ENCODE assay signal across 24 cellular contexts in the genomic region with DNA sequence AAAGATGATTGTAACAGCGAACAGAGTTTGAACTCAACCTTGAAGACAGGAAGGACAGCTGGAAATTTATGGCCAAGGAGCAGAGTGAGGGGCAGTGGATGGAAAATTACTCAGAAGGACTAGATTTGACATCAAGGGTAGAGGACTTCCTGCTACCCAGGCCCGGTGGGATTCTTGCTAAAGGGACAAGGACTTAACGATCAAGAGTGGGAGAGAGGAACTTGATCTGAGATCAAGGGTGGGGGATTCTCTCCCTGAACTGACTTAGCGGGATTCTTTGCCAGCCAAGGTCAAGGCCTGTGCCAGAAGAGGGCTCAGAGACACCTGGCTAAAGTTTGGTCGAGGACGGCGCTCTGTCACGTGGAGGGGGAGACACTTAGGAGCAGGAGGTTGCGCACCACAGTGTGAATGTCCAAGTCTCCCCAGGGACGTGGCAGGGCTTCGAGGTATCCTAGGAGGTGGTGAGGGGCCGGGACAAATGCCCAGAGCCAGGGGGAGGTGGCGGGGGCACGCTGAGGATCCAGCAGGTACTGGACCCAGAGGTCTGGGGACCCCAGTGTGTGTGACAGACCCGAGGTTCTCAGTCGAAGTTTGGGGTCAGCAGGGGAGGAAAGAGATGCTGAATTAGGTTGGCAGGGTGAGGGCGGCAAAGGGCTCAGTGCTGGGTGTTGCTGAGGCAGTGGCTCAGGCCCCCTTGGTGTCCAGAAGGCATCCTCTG. TPM values are rescaled to one million over a fixed set of nuclear protein-coding genes. Genes with fewer than 3 reads are reported as not detected.
DNase-seq lines count a peak whose midpoint lies in the region; ATAC-seq and TF ChIP-seq lines count a peak whose summit lies in the region.
"Had no signal": no experiment of that assay in that cellular context is flagged by ENCODE, and none has a peak within 500 bp of the region (broad histone marks: within the 10 kb centered on the region; RNA-seq: fewer than 3 reads in every experiment).

No MANE protein-coding gene starts in this region.

- H3K79me2 ChIP-seq in PC-9 (ENCODE audit: low read depth) = no peaks in the 10 kb centered on the region

- H3K9me3 Mint-ChIP-seq in activated naive CD4-positive, alpha-beta T cell treated with anti-CD3 and anti-CD28 coated beads for 36 hours = no peaks in the 10 kb centered on the region
- H3K9me3 Mint-ChIP-seq: H9; stimulated activated naive B cell treated with anti-CD40 and anti-IgM and Interleukin-4, amounts not matched to agents 10 μg/mL and 1 μg/mL and 100 μg/mL, for 72 hours had no signal

- POLR2A ChIA-PET in PC-9 (lab: Charles Lee; ENCODE audit: unreplicated experiment) = no interaction called here

- intact Hi-C loops in PC-9 (cut with micrococcal nuclease; ENCODE audit: unreplicated experiment) = no loop called here
- intact Hi-C loops in lower lobe of right lung (cut with DNase I) = no loop called here
- intact Hi-C loops in sigmoid colon (cut with DNase I) = loop anchor here (5.0 kb wide), 1 partner anchor 212 kb away; no protein-coding TSS in a partner anchor
- intact Hi-C loops in activated naive CD4-positive, alpha-beta T cell treated with anti-CD3 and anti-CD28 coated beads for 36 hours (cut with micrococcal nuclease) = no loop called here

- no peak for DNase-seq in PC-9
- peak; percentile 67 for DNase-seq in coronary artery (ENCODE audit: low spot score)
- DNase-seq in lower lobe of right lung = peak; percentile 29
- DNase-seq in sigmoid colon = peak; percentile 72
- no peak for DNase-seq in DMS153 (lab: John Stamatoyannopoulos, UW)
- no peak for DNase-seq in NCI-H2029 treated with DMSO at 0.1 percent for 48 hours (lab: John Stamatoyannopoulos, UW)
- no peak for DNase-seq in Ammon's horn (ENCODE audit: low spot score)
- no peak for DNase-seq in activated naive CD4-positive, alpha-beta T cell treated with anti-CD3 and anti-CD28 coated beads for 36 hours
- DNase-seq: activated CD4-positive, alpha-beta T cell treated with anti-CD3 and anti-CD28 coated beads, Interleukin-2, amount 50 U/mL, for 48 hours; activated naive CD4-positive, alpha-beta T cell treated with anti-CD3 and anti-CD28 coated beads, Interleukin-2, amount 50 U/mL, for 16 hours; cerebellar nuclear complex; DND-41; effector CD4-positive, alpha-beta T cell; esophagus squamous epithelium; H9; NCI-H1930; NCI-H446 treated with DMSO at 0.1 percent for 48 hours; SK-N-SH; stimulated activated CD4-positive, alpha-beta T cell treated with anti-CD3 and anti-CD28 coated beads, Interleukin-1b, Interleukin-23, amount 100 ng/mL, for 48 hours; stimulated activated naive B cell treated with anti-CD40 and anti-IgM and Interleukin-4, amounts not matched to agents 10 μg/mL and 1 μg/mL and 100 μg/mL, for 72 hours had no signal

- H3F3A ChIP-seq in PC-9 (ENCODE audit: insufficient read depth, low read depth) = peaks cover 36% of the 10 kb centered on the region; the same call in 1 of the 2 replicates

- no peak for TF ChIP-seq EP300 in sigmoid colon (IDR thresholded peaks at IDR 0.05)

- no peaks in the 10 kb centered on the region for H3K9me3 ChIP-seq in PC-9 (ENCODE audit: insufficient read depth, low read depth)
- H3K9me3 ChIP-seq in lower lobe of right lung = no peaks in the 10 kb centered on the region
- H3K9me3 ChIP-seq in sigmoid colon = no peaks in the 10 kb centered on the region
- H3K9me3 ChIP-seq: esophagus squamous epithelium, SK-N-SH, thyroid gland had no signal

- H3K36me3 ChIP-seq in PC-9 (ENCODE audit: low read depth) = no peaks in the 10 kb centered on the region
- H3K36me3 ChIP-seq in lower lobe of right lung = no peaks in the 10 kb centered on the region
- no peaks in the 10 kb centered on the region for H3K36me3 ChIP-seq in sigmoid colon
- H3K36me3 ChIP-seq: esophagus squamous epithelium, thyroid gland had no signal

- TF ChIP-seq CTCF in PC-9 (conservative IDR thresholded peaks at IDR 0.05) = no peak
- TF ChIP-seq CTCF in coronary artery (IDR thresholded peaks at IDR 0.05) = no peak
- TF ChIP-seq CTCF in lower lobe of right lung (IDR thresholded peaks at IDR 0.05) = no peak
- no peak for TF ChIP-seq CTCF in sigmoid colon (IDR thresholded peaks at IDR 0.05)

- H3K27me3 ChIP-seq in PC-9 (ENCODE audit: insufficient read depth, low read depth) (no peaks in the 10 kb centered on the region), lower lobe of right lung (ENCODE audit: low read depth) (peaks cover 4% of the 10 kb centered on the region), sigmoid colon (no peaks in the 10 kb centered on the region)
- H3K27me3 ChIP-seq: thyroid gland had no signal

- H3K4me1 ChIP-seq in PC-9 (replicated peaks; ENCODE audit: insufficient read depth) = peaks cover 48% of the 10 kb centered on the region
- peaks cover 22% of the 10 kb centered on the region for H3K4me1 ChIP-seq in lower lobe of right lung
- H3K4me1 ChIP-seq in sigmoid colon = peaks cover 0 to 76% (median 67%) of the 10 kb centered on the region in 4 donors

- H3K4me3 ChIP-seq in PC-9 (no peak overlapping the region), coronary artery (no peak overlapping the region), lower lobe of right lung (no peak overlapping the region), sigmoid colon (no peak overlapping the region)
- H3K4me3 ChIP-seq: esophagus squamous epithelium, thyroid gland had no signal

- 52 to 77% methylated on average over 17 of the region's 17 CpGs for WGBS in sigmoid colon, 2 donors

- no peak overlapping the region for H3K4me3 Mint-ChIP-seq in activated naive CD4-positive, alpha-beta T cell treated with anti-CD3 and anti-CD28 coated beads for 36 hours
- H3K4me3 Mint-ChIP-seq: H9; stimulated activated naive B cell treated with anti-CD40 and anti-IgM and Interleukin-4, amounts not matched to agents 10 μg/mL and 1 μg/mL and 100 μg/mL, for 72 hours had no signal

- 0 out of 2 replicates have a peak overlapping the region, but pooled peaks have one; percentile 74 for H3K4me2 ChIP-seq in PC-9
- H3K4me2 ChIP-seq: SK-N-SH had no signal

- no peaks in the 10 kb centered on the region for H4K20me1 ChIP-seq in PC-9 (ENCODE audit: insufficient read depth)

- peaks cover 8% of the 10 kb centered on the region for H3K27me3 Mint-ChIP-seq in activated naive CD4-positive, alpha-beta T cell treated with anti-CD3 and anti-CD28 coated beads for 36 hours (ENCODE audit: low read depth)

- H3K27ac Mint-ChIP-seq in activated naive CD4-positive, alpha-beta T cell treated with anti-CD3 and anti-CD28 coated beads for 36 hours = no peak overlapping the region
- H3K27ac Mint-ChIP-seq: H9; stimulated activated naive B cell treated with anti-CD40 and anti-IgM and Interleukin-4, amounts not matched to agents 10 μg/mL and 1 μg/mL and 100 μg/mL, for 72 hours had no signal

- no peaks in the 10 kb centered on the region for H3K9me2 ChIP-seq in PC-9 (ENCODE audit: insufficient read depth)
- H3K9me2 ChIP-seq: SK-N-SH had no signal

- no peak for ATAC-seq in lower lobe of right lung
- ATAC-seq: Panc1; stimulated activated naive B cell treated with anti-CD40 and anti-IgM and Interleukin-4, amounts not matched to agents 10 μg/mL and 1 μg/mL and 100 μg/mL, for 72 hours had no signal

- no peak for TF ChIP-seq POLR2A in sigmoid colon (IDR thresholded peaks at IDR 0.05)

- no peaks in the 10 kb centered on the region for H3K36me3 Mint-ChIP-seq in activated naive CD4-positive, alpha-beta T cell treated with anti-CD3 and anti-CD28 coated beads for 36 hours (ENCODE audit: low read depth)
- H3K36me3 Mint-ChIP-seq: stimulated activated naive B cell treated with anti-CD40 and anti-IgM and Interleukin-4, amounts not matched to agents 10 μg/mL and 1 μg/mL and 100 μg/mL, for 72 hours had no signal

- H3K27ac ChIP-seq in PC-9 (no peak overlapping the region), coronary artery (peak overlapping the region in 1 of 2 donors; percentile 93), lower lobe of right lung (no peak overlapping the region), sigmoid colon (peak overlapping the region; percentile 82 to 87 (median 86))

- H3K4me1 Mint-ChIP-seq in activated naive CD4-positive, alpha-beta T cell treated with anti-CD3 and anti-CD28 coated beads for 36 hours (ENCODE audit: low read depth) = no peaks in the 10 kb centered on the region
- H3K4me1 Mint-ChIP-seq: stimulated activated naive B cell treated with anti-CD40 and anti-IgM and Interleukin-4, amounts not matched to agents 10 μg/mL and 1 μg/mL and 100 μg/mL, for 72 hours had no signal

- H2AFZ ChIP-seq in PC-9 = no peak overlapping the region

- BruUV-seq in PC-9 (replicated peaks; lab: Mats Ljungman, UMichigan) = no TSS peak

- CTCF ChIA-PET in PC-9 (lab: Charles Lee) = no interaction called here
- CTCF ChIA-PET in activated naive CD4-positive, alpha-beta T cell treated with anti-CD3 and anti-CD28 coated beads for 36 hours (lab: Charles Lee) = no interaction called here

RNA-seq across cellular contexts. Expression of a gene that starts 46.1 kb away (rescaled TPM):
- total RNA-seq in PC-9 (2021) (0.94 and 1.2 TPM in 2 replicates), lower lobe of right lung (0.32 TPM), sigmoid colon (10 to 100 TPM; 20.7 to 32.4 (median 24.1) TPM)
- polyA plus RNA-seq in sigmoid colon = 1 to 10 TPM in 1 of 3 donors, under 1 TPM in 2; 0.23 to 1.3 (median 0.60) TPM
- total RNA-seq in activated naive CD4-positive, alpha-beta T cell treated with anti-CD3 and anti-CD28 coated beads for 36 hours = not detected
- total RNA-seq: mononuclear cell; T-helper 2 cell treated with Interferon-gamma antibody and Interleukin-4, amounts not matched to agents 100 ng/mL and 5 ng/mL, for 36 hours had no signal

Comparison
In these comparisons a context has a peak if more than half of its experiments do, and no peak if none do; other contexts are left out.
1. DNase-seq: peak in coronary artery (single experiment), lower lobe of right lung (single experiment) and sigmoid colon (single experiment); none in PC-9 (0 of 2), DMS153 (single experiment), NCI-H2029 treated with DMSO at 0.1 percent for 48 hours (single experiment), Ammon's horn (single experiment) and activated naive CD4-positive, alpha-beta T cell treated with anti-CD3 and anti-CD28 coated beads for 36 hours (single experiment).
2. H3K27ac ChIP-seq: peak in sigmoid colon (4 of 4); none in PC-9 (single experiment) and lower lobe of right lung (single experiment).